Comparison of ENCODE assay signal across 20 cellular contexts in the genomic region with DNA sequence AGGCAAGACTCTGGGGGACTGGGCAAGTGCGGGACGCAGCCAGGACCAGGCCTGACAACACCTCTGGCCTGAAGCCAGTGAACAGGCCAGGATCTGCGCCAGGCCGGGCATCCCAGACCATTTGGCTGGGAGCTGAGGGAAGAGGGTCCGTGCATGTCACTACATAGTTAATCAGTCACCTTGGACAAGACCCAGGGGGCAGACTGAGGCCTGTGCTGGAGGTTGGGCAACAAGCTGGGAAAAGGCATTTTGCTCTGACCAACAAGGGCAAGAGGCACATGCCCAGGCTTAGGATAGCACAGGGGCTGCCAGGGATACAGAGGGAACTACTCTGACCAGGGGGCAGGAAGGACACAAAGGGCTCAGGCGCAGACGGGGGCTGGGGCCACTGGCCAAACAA. TPM values are rescaled to one million over a fixed set of nuclear protein-coding genes. Genes with fewer than 3 reads are reported as not detected.
DNase-seq lines count a peak whose midpoint lies in the region; ATAC-seq and TF ChIP-seq lines count a peak whose summit lies in the region.
"Had no signal": no experiment of that assay in that cellular context is flagged by ENCODE, and none has a peak within 500 bp of the region (broad histone marks: within the 10 kb centered on the region; RNA-seq: fewer than 3 reads in every experiment).

No MANE protein-coding gene starts in this region.

- no peaks in the 10 kb centered on the region for H3K27me3 ChIP-seq in GM23338 (ENCODE audit: insufficient read depth)
- H3K27me3 ChIP-seq in left ventricle myocardium inferior (ENCODE audit: low read depth): no peaks in the 10 kb centered on the region
- H3K27me3 ChIP-seq: BLaER1 treated with 17β-estradiol and CSF1 and Interleukin-3, amounts not matched to agents 10 nM and 100 nM; SJCRH30 had no signal

- H3K9me3 Mint-ChIP-seq in GM23338 (no peaks in the 10 kb centered on the region), nephron (no peaks in the 10 kb centered on the region), mesothelial cell of epicardium (no peaks in the 10 kb centered on the region)
- H3K9me3 Mint-ChIP-seq: CD8-positive, alpha-beta memory T cell had no signal

- no peaks in the 10 kb centered on the region for H3K9me2 ChIP-seq in GM23338 (ENCODE audit: insufficient read depth)

- no peak for ATAC-seq in GM23338
- ATAC-seq: PC-3 had no signal

- H3K4me3 ChIP-seq in GM23338: no peak overlapping the region
- no peak overlapping the region for H3K4me3 ChIP-seq in left ventricle myocardium inferior
- H3K4me3 ChIP-seq: BLaER1 treated with 17β-estradiol and CSF1 and Interleukin-3, amounts not matched to agents 10 nM and 100 nM; SJCRH30 had no signal

- H3K4me1 ChIP-seq in GM23338 (ENCODE audit: insufficient read depth) (no peaks in the 10 kb centered on the region), left ventricle myocardium inferior (peaks cover 31% of the 10 kb centered on the region)
- H3K4me1 ChIP-seq: SJCRH30 had no signal

- intact Hi-C loops in left ventricle myocardium inferior (cut with micrococcal nuclease): no loop called here

- no peaks in the 10 kb centered on the region for H3K4me1 Mint-ChIP-seq in GM23338
- no peaks in the 10 kb centered on the region for H3K4me1 Mint-ChIP-seq in nephron
- H3K4me1 Mint-ChIP-seq in mesothelial cell of epicardium: no peaks in the 10 kb centered on the region
- H3K4me1 Mint-ChIP-seq: CD8-positive, alpha-beta memory T cell had no signal

- H3K27ac Mint-ChIP-seq in GM23338 (no peak overlapping the region), nephron (peak overlapping the region in 2 of 3 experiments; percentile 69 to 77), mesothelial cell of epicardium (no peak overlapping the region)

- H3K27me3 Mint-ChIP-seq in GM23338 (ENCODE audit: insufficient read depth, low read depth, poor library complexity): peaks cover 2% of the 10 kb centered on the region
- no peaks in the 10 kb centered on the region for H3K27me3 Mint-ChIP-seq in nephron (ENCODE audit: low read depth)
- H3K27me3 Mint-ChIP-seq in mesothelial cell of epicardium (ENCODE audit: low read depth): no peaks in the 10 kb centered on the region
- H3K27me3 Mint-ChIP-seq: CD8-positive, alpha-beta memory T cell had no signal

- no peaks in the 10 kb centered on the region; the same call in none of the 2 replicates for H4K20me1 ChIP-seq in GM23338 (replicated peaks; ENCODE audit: insufficient read depth)

- H3K36me3 Mint-ChIP-seq in GM23338 (ENCODE audit: low read depth) (peaks cover 64% of the 10 kb centered on the region), nephron (ENCODE audit: low read depth) (peaks cover 20% of the 10 kb centered on the region), mesothelial cell of epicardium (peaks cover 17% of the 10 kb centered on the region)

- H2AFZ ChIP-seq in GM23338: no peak overlapping the region

- H3K79me2 ChIP-seq in GM23338 (replicated peaks; ENCODE audit: insufficient read depth): no peaks in the 10 kb centered on the region

- no peak overlapping the region for H3K4me2 ChIP-seq in GM23338
- H3K4me2 ChIP-seq: BLaER1 treated with 17β-estradiol and CSF1 and Interleukin-3, amounts not matched to agents 10 nM and 100 nM had no signal

- H3F3A ChIP-seq in GM23338 (replicated peaks; ENCODE audit: low read depth): peaks cover 30% of the 10 kb centered on the region

- POLR2A ChIA-PET in RWPE1 (lab: Yijun Ruan, JAX; ENCODE audit: low non-redundant PET): no interaction called here

- H3K4me3 Mint-ChIP-seq in GM23338: no peak overlapping the region
- no peak overlapping the region for H3K4me3 Mint-ChIP-seq in nephron
- H3K4me3 Mint-ChIP-seq in mesothelial cell of epicardium: no peak overlapping the region
- H3K4me3 Mint-ChIP-seq: CD8-positive, alpha-beta memory T cell had no signal

- TF ChIP-seq CTCF in GM23338 (conservative IDR thresholded peaks at IDR 0.05; ENCODE audit: low read depth in 2 of 2): no peak
- no peak for TF ChIP-seq CTCF in RWPE1 (conservative IDR thresholded peaks at IDR 0.05; ENCODE audit: low read depth)
- TF ChIP-seq CTCF in left ventricle myocardium inferior (IDR thresholded peaks at IDR 0.05; ENCODE audit: borderline replicate concordance): no peak
- no peak for TF ChIP-seq CTCF in nephron (IDR thresholded peaks at IDR 0.05; ENCODE audit: unreplicated experiment in 3 of 3)
- TF ChIP-seq CTCF in mesothelial cell of epicardium (IDR thresholded peaks at IDR 0.05; ENCODE audit: unreplicated experiment): no peak

- H3K36me3 ChIP-seq in GM23338 (ENCODE audit: insufficient read depth): peaks cover 34% of the 10 kb centered on the region
- peaks cover 60% of the 10 kb centered on the region for H3K36me3 ChIP-seq in left ventricle myocardium inferior

- H3K9me3 ChIP-seq in left ventricle myocardium inferior (replicated peaks): no peaks in the 10 kb centered on the region
- H3K9me3 ChIP-seq: BLaER1 treated with 17β-estradiol and CSF1 and Interleukin-3, amounts not matched to agents 10 nM and 100 nM; SJCRH30 had no signal

- DNase-seq in GM23338 (ENCODE audit: low spot score) (no peak), RWPE1 (ENCODE audit: low spot score) (no peak), left ventricle myocardium inferior (peak; percentile 67), mesothelial cell of epicardium (ENCODE audit: low spot score in 2 of 2, unreplicated experiment in 2 of 2) (no peak), COR-L47 (lab: John Stamatoyannopoulos, UW) (no peak), GM19240 (ENCODE audit: insufficient read length, low spot score) (no peak)
- DNase-seq in stimulated activated CD4-positive, alpha-beta T cell treated with anti-CD3 and anti-CD28 coated beads, Interleukin-1b, Interleukin-23, amount 100 ng/mL, for 48 hours: no peak
- DNase-seq: CD8-positive, alpha-beta memory T cell; IMR-90; NCI-H1417 treated with DMSO at 0.1 percent for 48 hours; NCI-H187 treated with DMSO at 0.1 percent for 48 hours; NCI-H345; NCI-H524 treated with DMSO at 0.1 percent for 48 hours; PC-3; RPMI8226; SJCRH30 had no signal

- H3K27ac ChIP-seq in GM23338 (ENCODE audit: low read depth) (0 out of 2 replicates have a peak overlapping the region, but pooled peaks have one; percentile 50), RWPE1 (peak overlapping the region; percentile 82), left ventricle myocardium inferior (replicated peaks) (peak overlapping the region; percentile 85)
- H3K27ac ChIP-seq: BLaER1 treated with 17β-estradiol and CSF1 and Interleukin-3, amounts not matched to agents 10 nM and 100 nM; HL-60; SJCRH30 had no signal

- CTCF ChIA-PET in RWPE1 (lab: Yijun Ruan, JAX): interaction anchor here (0.6 kb wide), 2 partner anchors 11 to 12 kb away, joined by 3 read pairs; no protein-coding TSS in a partner anchor

TF ChIP-seq in GM23338, 12 proteins besides CTCF, POLR2A, EP300 and RAD21 (continues in another document):
- TF ChIP-seq JUNB (IDR thresholded peaks at IDR 0.05; ENCODE audit: unreplicated experiment) (no peak), ZNF114 (CRISPR knock-in tag; IDR thresholded peaks at IDR 0.05) (no peak), STAT1 (IDR thresholded peaks at IDR 0.05; ENCODE audit: unreplicated experiment) (no peak), NANOG (IDR thresholded peaks at IDR 0.05; ENCODE audit: borderline replicate concordance) (no peak)

RNA-seq across cellular contexts. Expression of a gene that starts 7.0 kb away (rescaled TPM):
- 1.5 and 1.6 TPM in 2 replicates for total RNA-seq in GM23338 (2014; rRNA removed; shearing (Covaris generic))
- polyA plus RNA-seq in GM23338 (2016; fragmentation: Nextera tagmentation; extraction: Ambion mirVana): 0.70 TPM in 1 of 2 replicates, not detected in the other
- total RNA-seq in left ventricle myocardium inferior (10.3 TPM), mesothelial cell of epicardium (3.2 to 4.6 TPM (median 3.3 TPM) in 3 replicates)
- total RNA-seq: HT1080 had no signal

RNA-seq across cellular contexts. Expression of a gene that starts 38.3 kb away (rescaled TPM):
- total RNA-seq in GM23338 (2014; rRNA removed; shearing (Covaris generic)): 133 and 141 TPM in 2 replicates
- polyA plus RNA-seq in GM23338 (2016; fragmentation: Nextera tagmentation; extraction: Ambion mirVana): 54.2 and 54.7 TPM in 2 replicates
- total RNA-seq in left ventricle myocardium inferior: 36.4 TPM
- 47.6 to 51.3 TPM (median 49.3 TPM) in 3 replicates for total RNA-seq in mesothelial cell of epicardium

RNA-seq across cellular contexts. Expression of a gene that starts 42.6 kb away (rescaled TPM):
- total RNA-seq in GM23338 (2014; rRNA removed; shearing (Covaris generic)): 23.4 and 27.1 TPM in 2 replicates
- 12.7 and 13.9 TPM in 2 replicates for polyA plus RNA-seq in GM23338 (2016; fragmentation: Nextera tagmentation; extraction: Ambion mirVana)
- total RNA-seq in left ventricle myocardium inferior: 15.2 TPM
- total RNA-seq in mesothelial cell of epicardium: 25.2 to 27.2 TPM (median 26.4 TPM) in 3 replicates

RNA-seq across cellular contexts. Expression of a gene that starts 53.6 kb away (rescaled TPM):
- 51.3 and 61.5 TPM in 2 replicates for total RNA-seq in GM23338 (2014; rRNA removed; shearing (Covaris generic))
- 5.7 and 7.0 TPM in 2 replicates for polyA plus RNA-seq in GM23338 (2016; fragmentation: Nextera tagmentation; extraction: Ambion mirVana)
- total RNA-seq in left ventricle myocardium inferior (39.1 TPM), mesothelial cell of epicardium (85.5 to 86.8 TPM (median 85.6 TPM) in 3 replicates)

Comparison
In these comparisons a context has a peak if more than half of its experiments do, and no peak if none do; other contexts are left out.
1. H3K27ac Mint-ChIP-seq: peak in nephron (2 of 3); none in GM23338 (single experiment) and mesothelial cell of epicardium (single experiment).
2. Peak in every context shown above with its lines, with median percentiles within 50 percentile points of each other: H3K27ac ChIP-seq.